In the genomic region with DNA sequence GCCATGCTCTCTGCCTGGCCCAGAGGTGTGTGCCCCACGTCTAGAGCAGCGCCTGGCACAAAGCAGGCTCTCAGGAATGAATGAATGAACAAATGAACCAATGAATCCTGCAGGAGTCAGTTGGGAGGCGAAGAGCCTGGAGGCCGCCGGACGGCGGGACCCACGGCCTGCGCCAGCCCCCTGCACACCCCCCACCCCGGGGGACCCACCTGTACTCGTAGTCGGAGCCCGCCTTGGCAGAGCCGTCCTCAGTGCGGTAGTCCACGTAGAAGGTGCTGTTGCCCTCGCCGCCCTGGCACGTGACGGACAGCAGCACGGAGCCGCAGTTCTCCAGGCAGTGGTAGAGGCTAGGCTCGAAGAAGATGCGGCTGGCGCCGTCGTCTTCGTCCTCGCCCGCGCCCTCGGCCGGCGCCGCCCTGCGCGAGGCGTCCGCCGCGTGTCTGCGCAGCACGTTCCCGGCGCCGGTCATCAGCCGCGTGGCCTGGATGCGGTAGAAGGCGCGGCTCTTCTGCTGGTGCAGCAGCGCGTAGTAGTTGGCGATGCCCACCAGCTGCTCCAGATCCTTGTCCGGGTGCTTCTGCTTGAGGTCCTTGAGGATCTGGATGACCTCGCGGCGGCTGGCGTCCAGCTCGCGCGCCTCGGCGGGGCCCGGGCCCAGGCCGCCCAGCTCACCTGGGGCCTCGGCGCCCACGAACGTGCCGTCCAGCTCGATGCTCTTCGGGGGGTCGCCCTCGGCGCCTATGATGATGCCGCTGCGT, we compare ENCODE assay signal across 18 cellular contexts. TPM values are rescaled to one million over a fixed set of nuclear protein-coding genes. Genes with fewer than 3 reads are reported as not detected.
"Had no signal": no experiment of that assay in that cellular context is flagged by ENCODE, and none has a peak within 500 bp of the region (broad histone marks: within the 10 kb centered on the region; RNA-seq: fewer than 3 reads in every experiment).

No MANE protein-coding gene starts in this region.

- DNase-seq: activated CD4-positive, alpha-beta T cell treated with anti-CD3 and anti-CD28 coated beads, Interleukin-2, amount 10 ng/mL, durations not matched to agents 7 days and 5 days; activated CD8-positive, alpha-beta memory T cell treated with anti-CD3 and anti-CD28 coated beads for 24 hours; activated naive CD4-positive, alpha-beta T cell treated with anti-CD3 and anti-CD28 coated beads, Interleukin-2, amount 10 ng/mL, durations not matched to agents 7 days and 5 days; activated T-cell treated with anti-CD3 and anti-CD28 coated beads for 4 hours; adrenal gland; central memory CD4-positive, alpha-beta T cell; cortex of kidney; effector memory CD4-positive, alpha-beta T cell; erythroblast; hypothalamus; immature natural killer cell; transverse colon had no signal

- H2AFZ ChIP-seq: neural progenitor cell had no signal

- H3K4me2 ChIP-seq: neural progenitor cell had no signal

- H3K9ac ChIP-seq: neural progenitor cell had no signal

- H3K4me1 ChIP-seq: neural progenitor cell, pancreas had no signal

- ATAC-seq: left lobe of liver, pancreas had no signal

- H3K27ac ChIP-seq: adrenal gland, neural progenitor cell, pancreas, transverse colon had no signal

- H3K27me3 ChIP-seq: pancreas had no signal

- H3K9me3 ChIP-seq: pancreas had no signal

- H3K36me3 ChIP-seq: adrenal gland, neural progenitor cell, pancreas, transverse colon had no signal

- H3K4me3 ChIP-seq: neural progenitor cell, pancreas, transverse colon had no signal

- FAIRE-seq: pancreas had no signal

RNA-seq across cellular contexts. Expression of a gene that starts 14.8 kb away (rescaled TPM):
- total RNA-seq: activated CD4-positive, alpha-beta T cell treated with anti-CD3 and anti-CD28 coated beads, Interleukin-2, amount 10 ng/mL, durations not matched to agents 7 days and 5 days; activated T-helper 2 cell treated with anti-CD3 and anti-CD28 coated beads, Interferon-gamma antibody, Interleukin-2, Interleukin-4, amounts not matched to agents 10 μg/mL and 5 μg/mL and 100 μg/mL, durations not matched to agents 14 hours and 24 hours and 36 hours; glomerular endothelial cell; mesenteric fat pad had no signal
- polyA plus RNA-seq: immature natural killer cell had no signal

RNA-seq across cellular contexts. Expression of a gene that starts 37.6 kb away (rescaled TPM):
- total RNA-seq: activated CD4-positive, alpha-beta T cell treated with anti-CD3 and anti-CD28 coated beads, Interleukin-2, amount 10 ng/mL, durations not matched to agents 7 days and 5 days had no signal
- polyA plus RNA-seq: immature natural killer cell had no signal
